In genomic region chr20:63172726-63173125, GRCh38 we compare ENCODE assay signal across 13 cellular contexts. TPM values are rescaled to one million over a fixed set of nuclear protein-coding genes. Genes with fewer than 3 reads are reported as not detected.
A peak's percentile ranks its signal among the peaks of the same experiment; 100 is the strongest.
DNase-seq lines count a peak whose midpoint lies in the region; ATAC-seq, FAIRE-seq and TF ChIP-seq lines count a peak whose summit lies in the region.
"Had no signal": no experiment of that assay in that cellular context is flagged by ENCODE, and none has a peak within 500 bp of the region (broad histone marks: within the 10 kb centered on the region; RNA-seq: fewer than 3 reads in every experiment).

No MANE protein-coding gene starts in this region.

- CTCF ChIA-PET in A549 (lab: Yijun Ruan, JAX) (interaction anchor here (0.7 to 1.7 kb wide), 5 partner anchors 15 to 118 kb away, joined by 3 to 5 read pairs (median 4); no protein-coding TSS in a partner anchor), GM12878 (lab: Yijun Ruan, JAX) (interaction anchor here (1.0 to 1.6 kb wide), 4 partner anchors 116 to 350 kb away, joined by 3 to 7 read pairs (median 4); no protein-coding TSS in a partner anchor)

- TF ChIP-seq EP300 in A549 (IDR thresholded peaks at IDR 0.05), result no peak
- no peak for TF ChIP-seq EP300 in GM12878 (IDR thresholded peaks at IDR 0.05; ENCODE audit: borderline replicate concordance in 1 of 2, control insufficient read depth in 1 of 2, low read depth in 2 of 2, low read length in 2 of 2)

- H3K4me3 ChIP-seq in A549 (no peak overlapping the region), GM06990 (replicated peaks; ENCODE audit: low read depth, low read length) (no peak overlapping the region), GM12878 (no peak overlapping the region)

- POLR2A ChIA-PET in A549 (lab: Yijun Ruan, JAX) (no interaction called here), GM12878 (lab: Charles Lee) (no interaction called here)

- H3K4me2 ChIP-seq in A549, result no peak overlapping the region
- H3K4me2 ChIP-seq in GM12878 (ENCODE audit: control insufficient read depth, insufficient read depth), result no peak overlapping the region

- intact Hi-C loops in GM12878 (cut with micrococcal nuclease; ENCODE audit: unreplicated experiment), result no loop called here

- DNase-seq in A549 (ENCODE audit: low read depth in 1 of 2, low spot score in 1 of 2), result peak in 1 of 2 experiments; percentile 42
- no peak for DNase-seq in GM06990 (ENCODE audit: extremely low read depth, insufficient read length)
- peak; percentile 46 to 54 for DNase-seq in NCI-H1930 (lab: John Stamatoyannopoulos, UW)
- DNase-seq in GM12878 (ENCODE audit: low read depth, low spot score), result no peak
- DNase-seq in GM19238 (ENCODE audit: insufficient read length, low spot score), result no peak
- no peak for DNase-seq in islet precursor cell
- DNase-seq in NCI-H146 treated with DMSO at 0.1 percent for 48 hours (lab: John Stamatoyannopoulos, UW; ENCODE audit: unreplicated experiment), result no peak
- DNase-seq: CD8-positive, alpha-beta T cell; NCI-H187 treated with DMSO at 0.1 percent for 48 hours; nucleus accumbens had no signal

- FAIRE-seq in A549 (lab: Jason Lieb, UNC) (no peak), GM12878 (lab: Jason Lieb, UNC) (no peak)
- FAIRE-seq: astrocyte had no signal

- TF ChIP-seq RAD21 in A549 (conservative IDR thresholded peaks at IDR 0.05 in 1 of 2, IDR thresholded peaks at IDR 0.05 in 1 of 2) (peak in 1 of 2 experiments; percentile 45; a peak in 2 of 5 replicates), GM12878 (IDR thresholded peaks at IDR 0.05; ENCODE audit: insufficient read depth, low read depth, low read length) (peak; percentile 38; the same call in 1 of the 2 replicates)

- H3K9me3 ChIP-seq in A549 (no peaks in the 10 kb centered on the region), GM12878 (replicated peaks; ENCODE audit: control insufficient read depth, insufficient read depth, low read length) (no peaks in the 10 kb centered on the region)

- H3K4me1 ChIP-seq in A549 (peaks cover 26% of the 10 kb centered on the region), GM12878 (ENCODE audit: control insufficient read depth, insufficient read depth, low read length) (no peaks in the 10 kb centered on the region)

- no peaks in the 10 kb centered on the region for H3K79me2 ChIP-seq in GM12878 (ENCODE audit: control insufficient read depth, insufficient read depth, low read length)

- no peak overlapping the region for H3K9ac ChIP-seq in GM12878 (ENCODE audit: control insufficient read depth, insufficient read depth, low read length)

- SMC1A ChIA-PET in GM12878 (lab: Charles Lee; ENCODE audit: uncharacterized antibody, unreplicated experiment), result interaction anchor here (0.9 to 1.0 kb wide), 2 partner anchors 11 to 164 kb away, joined by 3 read pairs; no protein-coding TSS in a partner anchor

- ATAC-seq in A549, result peak in 1 of 2 experiments; percentile 20; a peak in 3 of 6 replicates
- ATAC-seq in GM12878, result peak; percentile 66
- no peak for ATAC-seq in HG02938 (IDR thresholded peaks at IDR 0.05; ENCODE audit: unreplicated experiment)
- ATAC-seq: CD8-positive, alpha-beta T cell; esophagus mucosa had no signal

- H3K27me3 ChIP-seq in GM06990 (replicated peaks; ENCODE audit: control insufficient read depth, insufficient read depth, low read length), result peaks cover 2% of the 10 kb centered on the region; the same call in 1 of the 2 replicates
- H3K27me3 ChIP-seq in GM12878 (replicated peaks in 1 of 2; ENCODE audit: control insufficient read depth in 2 of 2, insufficient read depth in 2 of 2, low read length in 1 of 2), result peaks cover 15 to 18% of the 10 kb centered on the region in 2 experiments

- H3K27ac ChIP-seq in A549, result no peak overlapping the region
- no peak overlapping the region for H3K27ac ChIP-seq in GM12878 (ENCODE audit: control insufficient read depth, insufficient read depth)

- BruUV-seq in GM12878 (replicated peaks; lab: Mats Ljungman, UMichigan), result no TSS peak

- 20% methylated on average over 2 of the region's 8 CpGs for whole genome bisulfite sequencing in A549 (ENCODE audit: missing lambda C conversion rate)
- WGBS in GM12878 (ENCODE audit: insufficient coverage, insufficient replicate concordance, low lambda C conversion rate, missing lambda C conversion rate), result 21% methylated on average over 6 of the region's 8 CpGs

- H2AFZ ChIP-seq in GM12878 (ENCODE audit: control insufficient read depth, low read depth, low read length), result no peak overlapping the region

- RAD21 ChIA-PET in GM12878 (lab: Charles Lee; ENCODE audit: unreplicated experiment), result interaction anchor here (0.5 to 1.5 kb wide), 2 partner anchors 163 to 350 kb away, joined by 3 read pairs; no protein-coding TSS in a partner anchor

- TF ChIP-seq CTCF in A549 (IDR thresholded peaks at IDR 0.05) (no peak), GM06990 (IDR thresholded peaks at IDR 0.05; ENCODE audit: insufficient read depth, low read length, poor library complexity, severe bottlenecking) (peak; percentile 42), GM12878 (IDR thresholded peaks at IDR 0.05 in 2 of 3, conservative IDR thresholded peaks at IDR 0.05 in 1 of 3; ENCODE audit: control insufficient read depth in 2 of 3, extremely low read depth in 1 of 3, insufficient read depth in 1 of 3, low read depth in 3 of 3, low read length in 3 of 3) (peak; percentile 27 to 42 (median 41); a peak in 4 of 6 replicates)

- no peak for TF ChIP-seq POLR2A in A549 (IDR thresholded peaks at IDR 0.05; ENCODE audit: low read length)
- TF ChIP-seq POLR2A in GM12878 (IDR thresholded peaks at IDR 0.05; ENCODE audit: low read depth, low read length), result no peak

- no peaks in the 10 kb centered on the region for H4K20me1 ChIP-seq in GM12878 (ENCODE audit: control insufficient read depth, insufficient read depth)

- no peaks in the 10 kb centered on the region for H3K36me3 ChIP-seq in GM06990 (ENCODE audit: control insufficient read depth, insufficient read depth, low read length)
- H3K36me3 ChIP-seq in GM12878 (ENCODE audit: control insufficient read depth in 2 of 2, insufficient read depth in 2 of 2, low read length in 1 of 2), result no peaks in the 10 kb centered on the region

- in situ Hi-C loops in GM12878 (cut with MboI), result no loop called here

TF ChIP-seq in A549, 52 proteins besides CTCF, POLR2A, EP300 and RAD21:
- TF ChIP-seq TP53 (CRISPR knock-in tag; IDR thresholded peaks at IDR 0.05) (no peak), SMC3 (IDR thresholded peaks at IDR 0.05) (peak; percentile 30; the same call in 1 of the 3 replicates)
TF ChIP-seq in A549: peak in this region for 1.

TF ChIP-seq in GM12878, 131 proteins besides CTCF, POLR2A, EP300 and RAD21 (continues in another document):
- no peak for TF ChIP-seq USF2 (IDR thresholded peaks at IDR 0.05; ENCODE audit: borderline replicate concordance, low read depth, low read length)
- TF ChIP-seq EZH2 (IDR thresholded peaks at IDR 0.05; ENCODE audit: borderline replicate concordance, control insufficient read depth, low read depth, low read length), result no peak
- peak; percentile 41; the same call in 1 of the 2 replicates for TF ChIP-seq SMC3 (IDR thresholded peaks at IDR 0.05; ENCODE audit: borderline replicate concordance, low read length)
- TF ChIP-seq PKNOX1 (IDR thresholded peaks at IDR 0.05), result no peak

RNA-seq across cellular contexts. Expression of gene YTHDF1, which starts 43.2 kb away (rescaled TPM):
- polyA plus RNA-seq in A549 (2011; rRNA removed), result 31.4 and 31.8 TPM in 2 replicates
- 20.9 and 23.8 TPM in 2 replicates for polyA plus RNA-seq in A549 (2012; cell fraction: cytosol; rRNA removed)
- 23.7 and 28.7 TPM in 2 replicates for polyA plus RNA-seq in A549 (2012; cell fraction: nucleus; rRNA removed)
- 33.4 to 37.9 TPM (median 37.8 TPM) in 3 replicates for polyA plus RNA-seq in A549 (2017; fragmentation: RNase III; extraction: RNeasy Plus Mini Kit Qiagen cat#74134 plus additional on column Dnase treatment)
- 27.1 and 30.7 TPM in 2 replicates for polyA minus RNA-seq in A549 (2011; rRNA and poly(A)+ RNA removed)
- total RNA-seq in GM12878 (2013; cell fraction: nucleolus; rRNA removed), result 18.1 and 21.9 TPM in 2 replicates
- total RNA-seq in GM12878 (2014; rRNA removed), result 19.7 and 21.6 TPM in 2 replicates
- total RNA-seq in GM12878 (2014; rRNA removed; fragmentation: Illumina TruSeq; extraction: Trizol), result 18.5 and 21.3 TPM in 2 replicates
- total RNA-seq in GM12878 (2021), result 36.1 and 37.8 TPM in 2 replicates
- polyA plus RNA-seq in GM12878 (2011; ENCODE audit: low read depth), result 17.4 TPM
- polyA plus RNA-seq in GM12878 (2011; rRNA removed), result 23.2 and 27.5 TPM in 2 replicates
- polyA plus RNA-seq in GM12878 (2011; cell fraction: cytosol; rRNA removed), result 20.2 and 23.4 TPM in 2 replicates
- polyA plus RNA-seq in GM12878 (2011; cell fraction: nucleus; rRNA removed), result 24.5 and 27.8 TPM in 2 replicates
- 21.8 and 26.7 TPM in 2 replicates for polyA plus RNA-seq in GM12878 (2012)
- 23.3 and 24.7 TPM in 2 replicates for polyA plus RNA-seq in GM12878 (2014; fragmentation: Illumina TruSeq; extraction: Trizol)
- 10 to 100 TPM; 11.4 to 14.8 TPM for polyA plus RNA-seq in GM12878 (2014; fragmentation: Nextera tagmentation; extraction: Ambion mirVana)
- 32.9 and 33.1 TPM in 2 replicates for polyA plus RNA-seq in GM12878 (2014; rRNA removed)
- polyA plus RNA-seq in GM12878 (2016; fragmentation: Nextera tagmentation; extraction: Ambion mirVana), result 10 to 100 TPM in 1 of 2 experiments, 1 to 10 TPM in 1; 4.6 to 14.5 TPM
- polyA minus RNA-seq in GM12878 (2011; rRNA and poly(A)+ RNA removed), result 19.0 and 21.1 TPM in 2 replicates
- 14.3 and 17.2 TPM in 2 replicates for polyA minus RNA-seq in GM12878 (2011; cell fraction: cytosol; rRNA and poly(A)+ RNA removed)
- polyA minus RNA-seq in GM12878 (2011; cell fraction: nucleus; rRNA and poly(A)+ RNA removed), result 5.7 and 10.3 TPM in 2 replicates

Comparison
In these comparisons a context has a peak if more than half of its experiments do, and no peak if none do; other contexts are left out.
1. DNase-seq: peak in NCI-H1930 (2 of 2); none in GM06990 (single experiment), GM12878 (single experiment), GM19238 (single experiment), islet precursor cell (single experiment) and NCI-H146 treated with DMSO at 0.1 percent for 48 hours (single experiment).
2. Of the 24 proteins assayed by ChIP-seq in both GM12878 and A549: peak only in GM12878: CTCF; only in A549: none; in both: SMC3; in neither: 21; mixed calls (peak in some experiments, not most) for 1.